ENCODE assay signal across 31 cellular contexts in genomic region chr7:99293650-99294049, GRCh38. TPM values are rescaled to one million over a fixed set of nuclear protein-coding genes. Genes with fewer than 3 reads are reported as not detected.
"Had no signal": no experiment of that assay in that cellular context is flagged by ENCODE, and none has a peak within 500 bp of the region (broad histone marks: within the 10 kb centered on the region; RNA-seq: fewer than 3 reads in every experiment).

No MANE protein-coding gene starts in this region.

- H3K9me3 ChIP-seq: colonic mucosa, gastroesophageal sphincter, heart left ventricle, ovary, psoas muscle, spleen, testis, tibial artery, upper lobe of right lung, vagina had no signal

- H3K36me3 ChIP-seq: colonic mucosa, gastroesophageal sphincter, heart left ventricle, ovary, spleen, tibial artery, upper lobe of right lung, vagina had no signal

- H3K4me2 ChIP-seq: hepatocyte had no signal

- H3K27ac Mint-ChIP-seq: dendritic cell treated with granulocyte-macrophage colony-stimulating factor and Interleukin-4, amounts not matched to agents 40 ng/mL and 50 ng/mL, for 4 days; endodermal cell; memory B cell; nephron; stimulated activated memory B cell treated with anti-CD40 and anti-IgM and Interleukin-4, amounts not matched to agents 10 μg/mL and 1 μg/mL and 100 μg/mL, for 72 hours had no signal

- H3K27me3 ChIP-seq: colonic mucosa, gastroesophageal sphincter, heart left ventricle, hepatocyte, ovary, spleen, testis, tibial artery, upper lobe of right lung, vagina had no signal

- H3K27me3 Mint-ChIP-seq: dendritic cell treated with granulocyte-macrophage colony-stimulating factor and Interleukin-4, amounts not matched to agents 40 ng/mL and 50 ng/mL, for 4 days; memory B cell; stimulated activated memory B cell treated with anti-CD40 and anti-IgM and Interleukin-4, amounts not matched to agents 10 μg/mL and 1 μg/mL and 100 μg/mL, for 72 hours had no signal

- H3K27ac ChIP-seq: colonic mucosa, epithelial cell of prostate, gastroesophageal sphincter, heart left ventricle, hepatocyte, ovary, psoas muscle, skin epidermis, spleen, testis, tibial artery, upper lobe of right lung, vagina had no signal

- H3K79me2 ChIP-seq: hepatocyte had no signal

- H2AFZ ChIP-seq: hepatocyte had no signal

- H3K4me3 Mint-ChIP-seq: dendritic cell treated with granulocyte-macrophage colony-stimulating factor and Interleukin-4, amounts not matched to agents 40 ng/mL and 50 ng/mL, for 4 days; endodermal cell; memory B cell; nephron; stimulated activated memory B cell treated with anti-CD40 and anti-IgM and Interleukin-4, amounts not matched to agents 10 μg/mL and 1 μg/mL and 100 μg/mL, for 72 hours had no signal

- ATAC-seq: esophagus mucosa; gastroesophageal sphincter; heart left ventricle; left lobe of liver; psoas muscle; right cardiac atrium; stimulated activated memory B cell treated with anti-CD40 and anti-IgM and Interleukin-4, amounts not matched to agents 10 μg/mL and 1 μg/mL and 100 μg/mL, for 72 hours; stimulated activated naive CD8-positive, alpha-beta T cell treated with anti-CD3 and anti-CD28 coated beads, Interleukin-15, Interleukin-2, amounts not matched to agents 100 U/mL and 50 U/mL, for 24 hours; upper lobe of right lung had no signal

- H3K9me3 Mint-ChIP-seq: dendritic cell treated with granulocyte-macrophage colony-stimulating factor and Interleukin-4, amounts not matched to agents 40 ng/mL and 50 ng/mL, for 4 days; endodermal cell; memory B cell; nephron; stimulated activated memory B cell treated with anti-CD40 and anti-IgM and Interleukin-4, amounts not matched to agents 10 μg/mL and 1 μg/mL and 100 μg/mL, for 72 hours had no signal

- H3K4me3 ChIP-seq: colonic mucosa, gastroesophageal sphincter, heart left ventricle, hepatocyte, lung, ovary, psoas muscle, skin epidermis, spleen, testis, tibial artery, upper lobe of right lung, vagina had no signal

- H3K4me1 Mint-ChIP-seq: endodermal cell; memory B cell; nephron; stimulated activated memory B cell treated with anti-CD40 and anti-IgM and Interleukin-4, amounts not matched to agents 10 μg/mL and 1 μg/mL and 100 μg/mL, for 72 hours had no signal

- H3K36me3 Mint-ChIP-seq: memory B cell; stimulated activated memory B cell treated with anti-CD40 and anti-IgM and Interleukin-4, amounts not matched to agents 10 μg/mL and 1 μg/mL and 100 μg/mL, for 72 hours had no signal

- H3K4me1 ChIP-seq: colonic mucosa, gastroesophageal sphincter, heart left ventricle, psoas muscle, spleen, testis, tibial artery, upper lobe of right lung, vagina had no signal

- DNase-seq: colonic mucosa; effector CD8-positive, alpha-beta T cell; endodermal cell; foreskin fibroblast; heart left ventricle; kidney; occipital lobe; ovary; psoas muscle; right cardiac atrium; spleen; stimulated activated CD4-positive, alpha-beta T cell treated with anti-CD3 and anti-CD28 coated beads, Interleukin-4, amount 100 ng/mL, for 4 hours; stimulated activated naive CD8-positive, alpha-beta T cell treated with anti-CD3 and anti-CD28 coated beads, Interleukin-15, Interleukin-2, amounts not matched to agents 100 U/mL and 50 U/mL, for 24 hours; substantia nigra; testis; tibial artery; upper lobe of right lung had no signal

- FAIRE-seq: kidney had no signal

RNA-seq across cellular contexts. Expression of gene MYH16, which starts 21.0 kb away (rescaled TPM):
- total RNA-seq: colonic mucosa, endodermal cell, esophagus mucosa, gastroesophageal sphincter, heart left ventricle, kidney, left lobe of liver, liver, lung, mononuclear cell, occipital lobe, ovary, psoas muscle, right cardiac atrium, spleen, upper lobe of right lung, vagina had no signal
- polyA plus RNA-seq: heart left ventricle, hepatocyte, liver, ovary, psoas muscle, right cardiac atrium, spleen had no signal
